In the genomic region with DNA sequence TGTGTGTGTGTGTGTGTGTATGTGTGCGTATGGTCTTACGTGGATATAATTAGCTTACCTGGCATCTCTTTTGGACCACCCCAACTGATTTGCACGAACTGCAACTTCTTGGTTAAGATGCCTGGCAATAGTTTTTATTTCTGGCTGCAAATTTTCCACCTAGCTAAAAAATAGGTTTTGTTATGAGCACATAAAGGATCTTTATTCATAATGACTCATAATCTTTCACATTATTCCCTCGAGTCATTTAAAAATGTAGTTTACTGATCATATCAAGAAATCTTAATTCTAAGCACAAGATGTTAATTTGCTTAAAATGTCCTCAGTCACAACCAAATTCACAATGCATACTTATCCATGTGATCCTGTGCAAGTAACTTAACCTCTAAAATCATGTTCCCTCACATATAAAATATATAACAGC, we compare ENCODE assay signal across 8 cellular contexts. TPM values are rescaled to one million over a fixed set of nuclear protein-coding genes. Genes with fewer than 3 reads are reported as not detected.
DNase-seq lines count a peak whose midpoint lies in the region; ATAC-seq, FAIRE-seq and TF ChIP-seq lines count a peak whose summit lies in the region.

No MANE protein-coding gene starts in this region.

- H3K27me3 ChIP-seq in gastroesophageal sphincter = no peaks in the 10 kb centered on the region
- no peaks in the 10 kb centered on the region for H3K27me3 ChIP-seq in spleen (replicated peaks in 1 of 7)

- peaks cover 32% of the 10 kb centered on the region for H3K36me3 Mint-ChIP-seq in activated CD4-positive, alpha-beta memory T cell treated with anti-CD3 and anti-CD28 coated beads, Interleukin-2, amount 10 ng/mL, durations not matched to agents 7 days and 5 days (ENCODE audit: low read depth)

- no peak for ATAC-seq in gastroesophageal sphincter

- no peak for FAIRE-seq in GM12891 (lab: Jason Lieb, UNC)

- POLR2A ChIA-PET in activated CD4-positive, alpha-beta memory T cell treated with anti-CD3 and anti-CD28 coated beads, Interleukin-2, amount 10 ng/mL, durations not matched to agents 7 days and 5 days (lab: Charles Lee) = interaction anchor here (0.6 to 8.2 kb wide), 6 partner anchors 10 to 191 kb away, joined by 3 to 108 read pairs (median 5); a partner anchor contains a TSS

- H3K9me3 Mint-ChIP-seq in activated CD4-positive, alpha-beta memory T cell treated with anti-CD3 and anti-CD28 coated beads, Interleukin-2, amount 10 ng/mL, durations not matched to agents 7 days and 5 days = no peaks in the 10 kb centered on the region

- H3K27ac Mint-ChIP-seq in activated CD4-positive, alpha-beta memory T cell treated with anti-CD3 and anti-CD28 coated beads, Interleukin-2, amount 10 ng/mL, durations not matched to agents 7 days and 5 days = peak overlapping the region; percentile 95

- peak overlapping the region; percentile 84 to 99 (median 93) for H3K27ac ChIP-seq in gastroesophageal sphincter
- peak overlapping the region; percentile 97 to 99 (median 98) for H3K27ac ChIP-seq in spleen

- TF ChIP-seq POLR2A in gastroesophageal sphincter (IDR thresholded peaks at IDR 0.05) (no peak), spleen (IDR thresholded peaks at IDR 0.05) (no peak), GM12891 (IDR thresholded peaks at IDR 0.05; ENCODE audit: low read depth, low read length) (no peak)

- TF ChIP-seq CTCF in gastroesophageal sphincter (IDR thresholded peaks at IDR 0.05) (no peak), spleen (IDR thresholded peaks at IDR 0.05 in 8 of 11, conservative IDR thresholded peaks at IDR 0.05 in 3 of 11) (no peak)

- CTCF ChIA-PET in activated CD4-positive, alpha-beta memory T cell treated with anti-CD3 and anti-CD28 coated beads, Interleukin-2, amount 10 ng/mL, durations not matched to agents 7 days and 5 days (lab: Charles Lee) = interaction anchor here (1.3 to 3.8 kb wide), 2 partner anchors 190 to 192 kb away, joined by 3 to 18 read pairs; a partner anchor contains a TSS

- no peaks in the 10 kb centered on the region for H3K9me3 ChIP-seq in gastroesophageal sphincter
- no peaks in the 10 kb centered on the region for H3K9me3 ChIP-seq in spleen

- H3K4me3 ChIP-seq in gastroesophageal sphincter = peak overlapping the region; percentile 58 to 75
- H3K4me3 ChIP-seq in spleen = peak overlapping the region; percentile 67 to 90 (median 74)

- intact Hi-C loops in spleen (cut with DNase I; ENCODE audit: low total_unique reads) = loop anchor here (5.0 to 10.0 kb wide), 2 partner anchors 177 to 194 kb away; no protein-coding TSS in a partner anchor
- intact Hi-C loops in posterior vena cava (cut with DNase I) = no loop called here

- peaks cover 36% of the 10 kb centered on the region for H3K4me1 Mint-ChIP-seq in activated CD4-positive, alpha-beta memory T cell treated with anti-CD3 and anti-CD28 coated beads, Interleukin-2, amount 10 ng/mL, durations not matched to agents 7 days and 5 days

- peak overlapping the region; percentile 83 for H3K4me3 Mint-ChIP-seq in activated CD4-positive, alpha-beta memory T cell treated with anti-CD3 and anti-CD28 coated beads, Interleukin-2, amount 10 ng/mL, durations not matched to agents 7 days and 5 days

- DNase-seq in NCI-H748 (lab: John Stamatoyannopoulos, UW; ENCODE audit: unreplicated experiment) = peak; percentile 0
- DNase-seq in NCI-H748 treated with DMSO at 0.1 percent for 48 hours (lab: John Stamatoyannopoulos, UW) = no peak
- no peak for DNase-seq in activated CD4-positive, alpha-beta memory T cell treated with anti-CD3 and anti-CD28 coated beads, Interleukin-2, amount 10 ng/mL, durations not matched to agents 7 days and 5 days
- DNase-seq in spleen = no peak
- DNase-seq in GM12891 (ENCODE audit: insufficient read length, low spot score) = no peak
- DNase-seq in midbrain (lab: John Stamatoyannopoulos, UW) = no peak
- DNase-seq in posterior vena cava (ENCODE audit: low spot score) = no peak

- H3K4me1 ChIP-seq in gastroesophageal sphincter (peaks cover 0 to 42% (median 10%) of the 10 kb centered on the region in 3 donors), spleen (peaks cover 8 to 61% (median 33%) of the 10 kb centered on the region in 6 donors)

- H3K36me3 ChIP-seq in gastroesophageal sphincter (peaks cover 0 to 20% of the 10 kb centered on the region in 2 donors), spleen (peaks cover 0 to 26% (median 13%) of the 10 kb centered on the region in 6 donors)

- TF ChIP-seq EP300 in gastroesophageal sphincter (IDR thresholded peaks at IDR 0.05) = no peak

- WGBS in gastroesophageal sphincter (ENCODE audit: low coverage in 1 of 2), 2 donors = 35 to 43% methylated on average over 4 of the region's 4 CpGs
- 33 to 44% (median 34%) methylated on average over 4 of the region's 4 CpGs for WGBS in spleen, 5 donors

- no peaks in the 10 kb centered on the region for H3K27me3 Mint-ChIP-seq in activated CD4-positive, alpha-beta memory T cell treated with anti-CD3 and anti-CD28 coated beads, Interleukin-2, amount 10 ng/mL, durations not matched to agents 7 days and 5 days

TF ChIP-seq in GM12891, 5 proteins besides CTCF, POLR2A, EP300 and RAD21:
- TF ChIP-seq POLR2AphosphoS5 (IDR thresholded peaks at IDR 0.05; ENCODE audit: low read depth, low read length) (no peak), SPI1 (IDR thresholded peaks at IDR 0.05; ENCODE audit: low read depth, low read length) (no peak), PAX5 (IDR thresholded peaks at IDR 0.05; ENCODE audit: insufficient read depth, low read length, severe bottlenecking) (no peak), POU2F2 (IDR thresholded peaks at IDR 0.05; ENCODE audit: low read depth, low read length) (no peak)

RNA-seq across cellular contexts. Expression of a gene that starts 1.5 kb away (rescaled TPM):
- 10 to 100 TPM; 14.5 to 14.9 TPM for total RNA-seq in activated CD4-positive, alpha-beta memory T cell treated with anti-CD3 and anti-CD28 coated beads, Interleukin-2, amount 10 ng/mL, durations not matched to agents 7 days and 5 days
- total RNA-seq in gastroesophageal sphincter (10 to 100 TPM; 11.6 to 24.5 (median 19.4) TPM), spleen (10 to 100 TPM; 12.2 to 28.3 (median 15.1) TPM), posterior vena cava (1 to 10 TPM; 7.8 to 9.7 TPM)
- 10 to 100 TPM in 2 of 3 donors, 1 to 10 TPM in 1; 8.9 to 11.5 (median 10.1) TPM for polyA plus RNA-seq in spleen
- 13.6 TPM for polyA plus RNA-seq in GM12891 (2012; ENCODE audit: low read depth, missing spikeins)
